In the genomic region with DNA sequence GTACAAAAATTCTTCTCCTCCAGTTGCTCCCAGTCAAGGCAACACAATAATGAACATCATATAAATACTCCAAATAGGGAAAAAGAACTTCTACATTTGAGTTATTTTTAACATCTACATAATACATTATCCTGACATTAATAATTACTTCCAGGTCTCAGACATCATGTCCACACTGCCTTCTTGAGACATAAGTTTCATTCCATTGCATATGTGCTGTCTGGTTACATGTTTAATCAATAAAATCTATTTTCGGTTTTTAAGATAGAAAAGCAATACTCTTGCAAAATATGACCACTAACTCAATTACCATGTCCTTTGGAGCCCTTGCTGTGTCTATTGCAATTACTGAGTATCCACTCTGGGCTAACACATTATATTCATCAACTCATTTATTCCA, we compare ENCODE assay signal across 18 cellular contexts.
"Had no signal": no experiment of that assay in that cellular context is flagged by ENCODE, and none has a peak within 500 bp of the region (broad histone marks: within the 10 kb centered on the region; RNA-seq: fewer than 3 reads in every experiment).

No MANE protein-coding gene starts in this region.

- H3K4me2 ChIP-seq: SK-N-SH had no signal

- DNase-seq: IMR-90; Kasumi-1; KG1; MM.1S; NCI-H1092 treated with DMSO at 0.1 percent for 48 hours; NCI-H1436; NCI-H187; NCI-H2029; NCI-H2081 treated with DMSO at 0.1 percent for 48 hours; NCI-H226; NCI-H510A treated with DMSO at 0.1 percent for 48 hours; NCI-H82; NK-92 treated with Interleukin-12 subunit alpha and Interleukin-12 subunit beta, amount 100 ng/mL, for 24 hours; Right ventricle myocardium superior; RPMI8226; SIG-M5; SK-N-SH; SW 1271 had no signal

- H3K9me3 ChIP-seq: SK-N-SH had no signal

- H3K9me2 ChIP-seq: SK-N-SH had no signal
